In the genomic region with DNA sequence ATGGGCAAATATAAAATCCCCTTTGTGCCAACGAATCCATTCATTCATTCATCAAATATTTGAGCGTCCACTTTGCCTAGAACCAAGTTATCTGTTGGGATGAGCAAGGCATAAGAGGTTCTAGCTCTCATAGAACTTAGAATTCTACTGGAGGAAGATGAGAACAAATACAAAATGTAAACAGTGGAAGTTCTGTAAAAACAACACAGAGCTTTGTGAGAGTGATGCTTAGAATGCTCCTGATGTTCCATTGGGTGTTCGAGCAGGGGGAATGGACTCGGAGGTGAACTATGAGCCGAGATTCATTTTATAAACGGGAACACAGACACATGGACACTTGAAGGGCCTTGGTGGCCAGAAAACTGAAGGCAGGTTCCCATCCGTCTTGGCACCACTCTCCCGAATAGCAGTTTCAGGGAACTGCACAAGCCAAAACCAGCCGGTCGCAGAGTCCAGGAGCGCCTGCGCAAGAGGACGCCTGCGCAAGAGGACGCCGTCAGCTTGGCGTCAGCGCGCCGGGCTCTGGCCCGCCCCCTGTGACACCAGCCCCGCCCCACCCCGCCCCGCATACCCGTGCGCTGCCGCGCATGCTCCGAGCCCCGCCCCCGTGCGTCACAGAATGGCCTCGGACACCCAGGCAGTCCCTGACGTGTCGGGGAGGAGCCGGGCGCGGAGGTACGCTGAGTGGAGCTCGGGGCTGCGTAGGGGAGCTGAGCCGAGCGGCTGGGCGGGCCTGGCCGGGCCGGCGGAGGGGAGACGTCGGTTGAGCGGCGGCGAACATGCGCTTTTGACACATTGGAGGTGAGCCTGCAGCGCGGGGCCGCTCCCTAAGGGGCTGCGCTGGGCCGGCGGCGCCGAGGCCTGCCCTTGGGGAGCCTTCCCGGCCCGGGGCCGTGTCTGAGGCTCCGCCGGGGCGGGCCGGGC, we compare ENCODE assay signal across 8 cellular contexts. TPM values are rescaled to one million over a fixed set of nuclear protein-coding genes. Genes with fewer than 3 reads are reported as not detected.
DNase-seq lines count a peak whose midpoint lies in the region; ATAC-seq and TF ChIP-seq lines count a peak whose summit lies in the region.

Gene NDEL1, plus strand, starts transcription at position 640 of the 924 bp plus-strand sequence. CDS start 8,388 bp downstream, outside the sequence.

- H3K27me3 Mint-ChIP-seq in CD4-positive, alpha-beta T cell, result no peaks in the 10 kb centered on the region
- H3K27me3 Mint-ChIP-seq in activated CD4-positive, alpha-beta memory T cell treated with anti-CD3 and anti-CD28 coated beads for 36 hours, result no peaks in the 10 kb centered on the region

- intact Hi-C loops in CD4-positive, alpha-beta T cell (cut with DNase I, micrococcal nuclease), result loop anchor here (1.0 to 10.0 kb wide), 5 partner anchors 25 to 1421 kb away; partner anchors contain the start of genes RPL26 (in 2 of the 2), CFAP52 (in 1 of the 2), RNASEK (in 1 of the 2) and STX8 (in 1 of the 2)
- intact Hi-C loops in activated CD4-positive, alpha-beta memory T cell treated with anti-CD3 and anti-CD28 coated beads for 36 hours (cut with micrococcal nuclease), result loop anchor here (1.0 to 10.0 kb wide), 7 partner anchors 52 to 751 kb away; partner anchors contain the start of genes CTC1, MYH10, PFAS and RPL26

- H3K4me3 ChIP-seq in liver (ENCODE audit: low read depth in 1 of 3, low read length in 3 of 3), result peak within 1 kb of the TSS; percentile 75 to 90 (median 90)

- TF ChIP-seq RAD21 in liver (IDR thresholded peaks at IDR 0.05), result no peak

- peaks cover 0 to 3% (median under 1%) of the 10 kb centered on the region in 4 donors for H3K36me3 ChIP-seq in liver (ENCODE audit: control insufficient read depth in 4 of 4, insufficient read depth in 3 of 4, low read depth in 1 of 4, low read length in 3 of 4)

- CTCF ChIA-PET in CD4-positive, alpha-beta T cell (lab: Charles Lee), result interaction anchor here (1.5 to 1.9 kb wide), 2 partner anchors 25 to 52 kb away, joined by 6 to 8 read pairs; partner anchors contain the start of gene RPL26
- CTCF ChIA-PET in activated CD4-positive, alpha-beta memory T cell treated with anti-CD3 and anti-CD28 coated beads for 36 hours (lab: Charles Lee), result interaction anchor here (0.8 to 3.6 kb wide), 4 partner anchors 18 to 195 kb away, joined by 3 to 31 read pairs (median 8); partner anchors contain the start of gene MYH10

- H3K4me1 Mint-ChIP-seq in CD4-positive, alpha-beta T cell (ENCODE audit: low read depth), result peaks cover 44% of the 10 kb centered on the region
- peaks cover 31% of the 10 kb centered on the region for H3K4me1 Mint-ChIP-seq in activated CD4-positive, alpha-beta memory T cell treated with anti-CD3 and anti-CD28 coated beads for 36 hours (ENCODE audit: low read depth)

- H3K4me3 Mint-ChIP-seq in CD4-positive, alpha-beta T cell, result peak within 1 kb of the TSS; percentile 95
- peak within 1 kb of the TSS; percentile 92 for H3K4me3 Mint-ChIP-seq in activated CD4-positive, alpha-beta memory T cell treated with anti-CD3 and anti-CD28 coated beads for 36 hours

- H3K36me3 Mint-ChIP-seq in CD4-positive, alpha-beta T cell (ENCODE audit: low read depth), result peaks cover 34% of the 10 kb centered on the region
- H3K36me3 Mint-ChIP-seq in activated CD4-positive, alpha-beta memory T cell treated with anti-CD3 and anti-CD28 coated beads for 36 hours, result peaks cover 10% of the 10 kb centered on the region

- H3K9ac ChIP-seq in liver (ENCODE audit: low read depth in 1 of 2, low read length in 2 of 2), result peak within 1 kb of the TSS; percentile 98 to 99

- no peaks in the 10 kb centered on the region for H3K27me3 ChIP-seq in CD4-positive, alpha-beta T cell (ENCODE audit: control insufficient read depth, insufficient read depth, low read length)
- no peaks in the 10 kb centered on the region for H3K27me3 ChIP-seq in liver (ENCODE audit: control insufficient read depth in 4 of 4, insufficient read depth in 4 of 4, low read length in 3 of 4)

- WGBS in liver, result 2% methylated on average over 68 of the region's 68 CpGs

- no peak for TF ChIP-seq CTCF in CD4-positive, alpha-beta T cell (IDR thresholded peaks at IDR 0.05)
- TF ChIP-seq CTCF in liver (IDR thresholded peaks at IDR 0.05; ENCODE audit: low read depth, low read length, missing input control), result no peak

- peak; percentile 98 to 99 (median 99) for DNase-seq in CD4-positive, alpha-beta T cell
- peak; percentile 98 for DNase-seq in HK-2 (ENCODE audit: unreplicated experiment)
- peak; percentile 91 for DNase-seq in NCI-H82 treated with DMSO at 0.1 percent for 48 hours (lab: John Stamatoyannopoulos, UW; ENCODE audit: unreplicated experiment)
- peak; percentile 99 for DNase-seq in activated CD4-positive, alpha-beta memory T cell treated with anti-CD3 and anti-CD28 coated beads for 36 hours
- peak; percentile 92 to 98 for DNase-seq in dermis microvascular lymphatic vessel endothelial cell (ENCODE audit: low read depth in 2 of 2)
- peak; percentile 99 for DNase-seq in stimulated activated CD4-positive, alpha-beta T cell treated with anti-CD3 and anti-CD28 coated beads, Interleukin-4, amount 100 ng/mL, for 1 hour

- H3K9me3 ChIP-seq in CD4-positive, alpha-beta T cell (ENCODE audit: control insufficient read depth, low read length), result no peaks in the 10 kb centered on the region
- H3K9me3 ChIP-seq in liver (ENCODE audit: control insufficient read depth in 4 of 4, low read length in 3 of 4), result no peaks in the 10 kb centered on the region

- H3K4me1 ChIP-seq in liver (ENCODE audit: control insufficient read depth in 4 of 4, insufficient read depth in 4 of 4, low read length in 3 of 4), result peaks cover 7 to 36% (median 20%) of the 10 kb centered on the region in 4 donors

- POLR2A ChIA-PET in CD4-positive, alpha-beta T cell (lab: Charles Lee), result interaction anchor here (0.5 to 2.5 kb wide), 15 partner anchors 25 to 784 kb away, joined by 3 to 20 read pairs (median 4); partner anchors contain the start of genes ATP1B2, BORCS6, CTC1 and KRABD2
- POLR2A ChIA-PET in activated CD4-positive, alpha-beta memory T cell treated with anti-CD3 and anti-CD28 coated beads for 36 hours (lab: Charles Lee), result interaction anchor here (0.8 to 1.2 kb wide), 5 partner anchors 23 to 195 kb away, joined by 3 to 6 read pairs (median 3); partner anchors contain the start of gene MYH10

- H3K9me3 Mint-ChIP-seq in CD4-positive, alpha-beta T cell, result no peaks in the 10 kb centered on the region
- H3K9me3 Mint-ChIP-seq in activated CD4-positive, alpha-beta memory T cell treated with anti-CD3 and anti-CD28 coated beads for 36 hours, result no peaks in the 10 kb centered on the region

- H3K27ac Mint-ChIP-seq in CD4-positive, alpha-beta T cell, result peak within 1 kb of the TSS; percentile 98
- peak within 1 kb of the TSS; percentile 91 for H3K27ac Mint-ChIP-seq in activated CD4-positive, alpha-beta memory T cell treated with anti-CD3 and anti-CD28 coated beads for 36 hours

- ATAC-seq in CD4-positive, alpha-beta T cell (ENCODE audit: poor library complexity), result peak; percentile 91
- peak; percentile 91 for ATAC-seq in GM19455 (IDR thresholded peaks at IDR 0.05; ENCODE audit: unreplicated experiment)

- peak within 1 kb of the TSS; percentile 98 for H3K27ac ChIP-seq in CD4-positive, alpha-beta T cell (ENCODE audit: low read depth, low read length)
- peak within 1 kb of the TSS; percentile 97 to 100 for H3K27ac ChIP-seq in liver (ENCODE audit: low read depth in 1 of 2, low read length in 2 of 2)

TF ChIP-seq in liver, 16 proteins besides CTCF, POLR2A, EP300 and RAD21 (continues in another document):
- TF ChIP-seq, protein P1, sequence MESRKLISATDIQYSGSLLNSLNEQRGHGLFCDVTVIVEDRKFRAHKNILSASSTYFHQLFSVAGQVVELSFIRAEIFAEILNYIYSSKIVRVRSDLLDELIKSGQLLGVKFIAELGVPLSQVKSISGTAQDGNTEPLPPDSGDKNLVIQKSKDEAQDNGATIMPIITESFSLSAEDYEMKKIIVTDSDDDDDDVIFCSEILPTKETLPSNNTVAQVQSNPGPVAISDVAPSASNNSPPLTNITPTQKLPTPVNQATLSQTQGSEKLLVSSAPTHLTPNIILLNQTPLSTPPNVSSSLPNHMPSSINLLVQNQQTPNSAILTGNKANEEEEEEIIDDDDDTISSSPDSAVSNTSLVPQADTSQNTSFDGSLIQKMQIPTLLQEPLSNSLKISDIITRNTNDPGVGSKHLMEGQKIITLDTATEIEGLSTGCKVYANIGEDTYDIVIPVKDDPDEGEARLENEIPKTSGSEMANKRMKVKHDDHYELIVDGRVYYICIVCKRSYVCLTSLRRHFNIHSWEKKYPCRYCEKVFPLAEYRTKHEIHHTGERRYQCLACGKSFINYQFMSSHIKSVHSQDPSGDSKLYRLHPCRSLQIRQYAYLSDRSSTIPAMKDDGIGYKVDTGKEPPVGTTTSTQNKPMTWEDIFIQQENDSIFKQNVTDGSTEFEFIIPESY (IDR thresholded peaks at IDR 0.05), result no peak
- peak in 1 of 2 donors; percentile 21 for TF ChIP-seq RXRA (IDR thresholded peaks at IDR 0.05)
- TF ChIP-seq GABPA (IDR thresholded peaks at IDR 0.05 in 1 of 2, conservative IDR thresholded peaks at IDR 0.05 in 1 of 2), result no peak
- no peak for TF ChIP-seq FOXA2 (IDR thresholded peaks at IDR 0.05)
- TF ChIP-seq ATF3 (IDR thresholded peaks at IDR 0.05), result no peak
- TF ChIP-seq HNF4A (conservative IDR thresholded peaks at IDR 0.05), result peak; percentile 33 to 41
- TF ChIP-seq SP1 (IDR thresholded peaks at IDR 0.05), result peak; percentile 44
- peak in 1 of 2 donors; percentile 25 for TF ChIP-seq JUND (IDR thresholded peaks at IDR 0.05)
- TF ChIP-seq YY1 (IDR thresholded peaks at IDR 0.05), result peak; percentile 68
- no peak for TF ChIP-seq FOXA1 (IDR thresholded peaks at IDR 0.05)
- TF ChIP-seq TAF1 (conservative IDR thresholded peaks at IDR 0.05), result peak; percentile 32
- no peak for TF ChIP-seq NR2F2 (IDR thresholded peaks at IDR 0.05)
- TF ChIP-seq HNF4G (IDR thresholded peaks at IDR 0.05), result no peak
- TF ChIP-seq, protein P2, sequence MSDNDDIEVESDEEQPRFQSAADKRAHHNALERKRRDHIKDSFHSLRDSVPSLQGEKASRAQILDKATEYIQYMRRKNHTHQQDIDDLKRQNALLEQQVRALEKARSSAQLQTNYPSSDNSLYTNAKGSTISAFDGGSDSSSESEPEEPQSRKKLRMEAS (IDR thresholded peaks at IDR 0.05), result no peak

RNA-seq across cellular contexts. Expression of gene NDEL1, which starts in this region (rescaled TPM):
- total RNA-seq in CD4-positive, alpha-beta T cell, result 100 to 1,000 TPM; 300 to 313 TPM
- total RNA-seq in activated CD4-positive, alpha-beta memory T cell treated with anti-CD3 and anti-CD28 coated beads for 36 hours, result 10 to 100 TPM; 58.0 to 62.8 TPM
- total RNA-seq in dermis microvascular lymphatic vessel endothelial cell, result 25.0 and 35.5 TPM in 2 replicates
- total RNA-seq in liver, result 10 to 100 TPM; 49.1 to 52.3 TPM
- polyA plus RNA-seq in liver, result 10 to 100 TPM; 15.3 to 21.7 TPM

Comparison
In these comparisons a context has a peak if more than half of its experiments do, and no peak if none do; other contexts are left out.
1. Peak in every context shown above with its lines: DNase-seq, ATAC-seq, H3K4me3 ChIP-seq and H3K27ac ChIP-seq.